ENCODE assay signal across 1 cellular context in the genomic region with DNA sequence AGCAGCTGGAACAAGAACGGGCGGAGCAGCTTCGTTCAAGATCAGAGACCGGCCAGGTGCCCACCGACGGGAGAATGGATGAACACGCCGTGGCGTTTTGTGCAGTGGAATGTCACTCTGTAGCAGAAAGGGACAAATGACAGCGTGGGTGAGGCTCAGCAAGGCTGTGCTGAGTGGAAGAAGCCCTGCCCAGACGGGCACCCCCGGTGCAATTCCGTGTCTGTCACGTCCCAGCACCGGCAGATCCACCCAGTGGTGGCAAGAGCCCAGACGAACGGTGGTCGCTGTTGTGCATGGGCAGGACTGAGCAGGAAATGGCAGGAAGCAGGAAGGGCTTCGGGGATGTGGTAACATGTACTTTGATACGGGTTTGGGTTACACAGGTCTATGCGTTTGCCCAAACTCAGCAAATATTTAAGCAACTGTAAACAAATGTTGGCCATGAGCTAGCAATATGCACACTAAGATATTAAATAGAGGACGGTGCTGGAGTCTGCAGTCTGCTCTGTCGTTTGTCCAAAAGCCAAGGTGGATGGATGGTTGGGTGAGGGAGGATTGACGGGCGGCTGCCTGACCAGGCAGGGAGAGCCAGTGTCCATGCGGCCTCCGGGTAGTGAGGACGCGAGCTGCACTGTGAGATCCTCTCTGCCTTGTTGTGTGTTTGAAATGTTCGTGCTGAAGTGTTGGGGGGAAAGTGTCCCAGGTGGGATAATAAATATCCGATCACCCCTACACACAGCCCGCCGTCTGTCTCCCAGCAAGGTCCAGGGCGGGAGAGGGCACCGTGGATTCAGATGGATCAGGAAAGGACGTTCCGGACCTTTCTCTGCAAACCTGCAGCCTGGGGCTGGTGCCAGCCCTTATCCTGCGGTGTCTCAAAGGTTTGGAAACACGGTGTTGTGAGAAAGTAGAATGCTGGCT.
TF ChIP-seq lines count a peak whose summit lies in the region.

No MANE protein-coding gene starts in this region.

TF ChIP-seq in HepG2, 621 proteins besides CTCF, POLR2A, EP300 and RAD21 (continued from another document and continues in another):
- TF ChIP-seq, protein P1, sequence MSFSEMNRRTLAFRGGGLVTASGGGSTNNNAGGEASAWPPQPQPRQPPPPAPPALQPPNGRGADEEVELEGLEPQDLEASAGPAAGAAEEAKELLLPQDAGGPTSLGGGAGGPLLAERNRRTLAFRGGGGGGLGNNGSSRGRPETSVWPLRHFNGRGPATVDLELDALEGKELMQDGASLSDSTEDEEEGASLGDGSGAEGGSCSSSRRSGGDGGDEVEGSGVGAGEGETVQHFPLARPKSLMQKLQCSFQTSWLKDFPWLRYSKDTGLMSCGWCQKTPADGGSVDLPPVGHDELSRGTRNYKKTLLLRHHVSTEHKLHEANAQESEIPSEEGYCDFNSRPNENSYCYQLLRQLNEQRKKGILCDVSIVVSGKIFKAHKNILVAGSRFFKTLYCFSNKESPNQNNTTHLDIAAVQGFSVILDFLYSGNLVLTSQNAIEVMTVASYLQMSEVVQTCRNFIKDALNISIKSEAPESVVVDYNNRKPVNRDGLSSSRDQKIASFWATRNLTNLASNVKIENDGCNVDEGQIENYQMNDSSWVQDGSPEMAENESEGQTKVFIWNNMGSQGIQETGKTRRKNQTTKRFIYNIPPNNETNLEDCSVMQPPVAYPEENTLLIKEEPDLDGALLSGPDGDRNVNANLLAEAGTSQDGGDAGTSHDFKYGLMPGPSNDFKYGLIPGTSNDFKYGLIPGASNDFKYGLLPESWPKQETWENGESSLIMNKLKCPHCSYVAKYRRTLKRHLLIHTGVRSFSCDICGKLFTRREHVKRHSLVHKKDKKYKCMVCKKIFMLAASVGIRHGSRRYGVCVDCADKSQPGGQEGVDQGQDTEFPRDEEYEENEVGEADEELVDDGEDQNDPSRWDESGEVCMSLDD (CRISPR knock-in tag; IDR thresholded peaks at IDR 0.05; ENCODE audit: borderline replicate concordance), result peak; percentile 69; the same call in 1 of the 2 replicates
- no peak for TF ChIP-seq RBM22 (optimal IDR thresholded peaks at IDR 0.05; ENCODE audit: low read length)
- peak; percentile 6; the same call in 1 of the 2 replicates for TF ChIP-seq SMC3 (IDR thresholded peaks at IDR 0.05; ENCODE audit: low read length)
- TF ChIP-seq ZNF775 (CRISPR knock-in tag; IDR thresholded peaks at IDR 0.05; ENCODE audit: borderline replicate concordance), result no peak
- TF ChIP-seq ZFP36L1 (CRISPR knock-in tag; IDR thresholded peaks at IDR 0.05), result no peak
- TF ChIP-seq ZNF724P (CRISPR knock-in tag; IDR thresholded peaks at IDR 0.05; ENCODE audit: borderline replicate concordance), result 0 out of 2 replicates have a peak, but pooled peaks have one; percentile 26
- peak; percentile 76; the same call in 1 of the 2 replicates for TF ChIP-seq AHR (CRISPR knock-in tag; IDR thresholded peaks at IDR 0.05)
- peak; percentile 89 for TF ChIP-seq NCOA2 (CRISPR knock-in tag; IDR thresholded peaks at IDR 0.05)
- TF ChIP-seq, protein P2, sequence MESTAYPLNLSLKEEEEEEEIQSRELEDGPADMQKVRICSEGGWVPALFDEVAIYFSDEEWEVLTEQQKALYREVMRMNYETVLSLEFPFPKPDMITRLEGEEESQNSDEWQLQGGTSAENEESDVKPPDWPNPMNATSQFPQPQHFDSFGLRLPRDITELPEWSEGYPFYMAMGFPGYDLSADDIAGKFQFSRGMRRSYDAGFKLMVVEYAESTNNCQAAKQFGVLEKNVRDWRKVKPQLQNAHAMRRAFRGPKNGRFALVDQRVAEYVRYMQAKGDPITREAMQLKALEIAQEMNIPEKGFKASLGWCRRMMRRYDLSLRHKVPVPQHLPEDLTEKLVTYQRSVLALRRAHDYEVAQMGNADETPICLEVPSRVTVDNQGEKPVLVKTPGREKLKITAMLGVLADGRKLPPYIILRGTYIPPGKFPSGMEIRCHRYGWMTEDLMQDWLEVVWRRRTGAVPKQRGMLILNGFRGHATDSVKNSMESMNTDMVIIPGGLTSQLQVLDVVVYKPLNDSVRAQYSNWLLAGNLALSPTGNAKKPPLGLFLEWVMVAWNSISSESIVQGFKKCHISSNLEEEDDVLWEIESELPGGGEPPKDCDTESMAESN (CRISPR knock-in tag; conservative IDR thresholded peaks at IDR 0.05), result peak; percentile 79; the same call in 1 of the 2 replicates
- no peak for TF ChIP-seq ZSCAN22 (CRISPR knock-in tag; IDR thresholded peaks at IDR 0.05)
- 0 out of 2 replicates have a peak, but pooled peaks have one; percentile 14 for TF ChIP-seq MED13 (CRISPR knock-in tag; IDR thresholded peaks at IDR 0.05)
- peak; percentile 59; the same call in 1 of the 2 replicates for TF ChIP-seq ZNF563 (CRISPR knock-in tag; IDR thresholded peaks at IDR 0.05)
- TF ChIP-seq ZNF678 (CRISPR knock-in tag; IDR thresholded peaks at IDR 0.05), result 0 out of 2 replicates have a peak, but pooled peaks have one; percentile 51
- peak; percentile 80; the same call in 1 of the 2 replicates for TF ChIP-seq ARID4A (CRISPR knock-in tag; IDR thresholded peaks at IDR 0.05; ENCODE audit: borderline replicate concordance)
- TF ChIP-seq HNF4A (CRISPR knock-in tag; IDR thresholded peaks at IDR 0.05), result peak; percentile 99
- TF ChIP-seq PRMT3 (CRISPR knock-in tag; IDR thresholded peaks at IDR 0.05; ENCODE audit: borderline replicate concordance, low read depth), result no peak
- TF ChIP-seq CHD2 (IDR thresholded peaks at IDR 0.05; ENCODE audit: low read depth, low read length), result no peak
- TF ChIP-seq, protein P3, sequence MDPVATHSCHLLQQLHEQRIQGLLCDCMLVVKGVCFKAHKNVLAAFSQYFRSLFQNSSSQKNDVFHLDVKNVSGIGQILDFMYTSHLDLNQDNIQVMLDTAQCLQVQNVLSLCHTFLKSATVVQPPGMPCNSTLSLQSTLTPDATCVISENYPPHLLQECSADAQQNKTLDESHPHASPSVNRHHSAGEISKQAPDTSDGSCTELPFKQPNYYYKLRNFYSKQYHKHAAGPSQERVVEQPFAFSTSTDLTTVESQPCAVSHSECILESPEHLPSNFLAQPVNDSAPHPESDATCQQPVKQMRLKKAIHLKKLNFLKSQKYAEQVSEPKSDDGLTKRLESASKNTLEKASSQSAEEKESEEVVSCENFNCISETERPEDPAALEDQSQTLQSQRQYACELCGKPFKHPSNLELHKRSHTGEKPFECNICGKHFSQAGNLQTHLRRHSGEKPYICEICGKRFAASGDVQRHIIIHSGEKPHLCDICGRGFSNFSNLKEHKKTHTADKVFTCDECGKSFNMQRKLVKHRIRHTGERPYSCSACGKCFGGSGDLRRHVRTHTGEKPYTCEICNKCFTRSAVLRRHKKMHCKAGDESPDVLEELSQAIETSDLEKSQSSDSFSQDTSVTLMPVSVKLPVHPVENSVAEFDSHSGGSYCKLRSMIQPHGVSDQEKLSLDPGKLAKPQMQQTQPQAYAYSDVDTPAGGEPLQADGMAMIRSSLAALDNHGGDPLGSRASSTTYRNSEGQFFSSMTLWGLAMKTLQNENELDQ (CRISPR knock-in tag; IDR thresholded peaks at IDR 0.05; ENCODE audit: borderline replicate concordance), result no peak
- peak; percentile 70; the same call in 1 of the 2 replicates for TF ChIP-seq ZNF841 (CRISPR knock-in tag; IDR thresholded peaks at IDR 0.05; ENCODE audit: borderline replicate concordance)
- TF ChIP-seq CREB1 (IDR thresholded peaks at IDR 0.05), result no peak
- TF ChIP-seq CREB1 (CRISPR knock-in tag; IDR thresholded peaks at IDR 0.05), result no peak
- TF ChIP-seq NCOA5 (CRISPR knock-in tag; IDR thresholded peaks at IDR 0.05), result no peak
- peak; percentile 78 for TF ChIP-seq ZNF670 (CRISPR knock-in tag; IDR thresholded peaks at IDR 0.05; ENCODE audit: borderline replicate concordance)
- TF ChIP-seq ARHGAP35 (CRISPR knock-in tag; IDR thresholded peaks at IDR 0.05; ENCODE audit: borderline replicate concordance), result 0 out of 2 replicates have a peak, but pooled peaks have one; percentile 19
- no peak for TF ChIP-seq RAD51 (IDR thresholded peaks at IDR 0.05; ENCODE audit: borderline replicate concordance)
- peak; percentile 93 for TF ChIP-seq FOXJ3 (CRISPR knock-in tag; IDR thresholded peaks at IDR 0.05; ENCODE audit: borderline replicate concordance)
- TF ChIP-seq SMYD3 (CRISPR knock-in tag; IDR thresholded peaks at IDR 0.05), result peak; percentile 94
- TF ChIP-seq, protein P4, sequence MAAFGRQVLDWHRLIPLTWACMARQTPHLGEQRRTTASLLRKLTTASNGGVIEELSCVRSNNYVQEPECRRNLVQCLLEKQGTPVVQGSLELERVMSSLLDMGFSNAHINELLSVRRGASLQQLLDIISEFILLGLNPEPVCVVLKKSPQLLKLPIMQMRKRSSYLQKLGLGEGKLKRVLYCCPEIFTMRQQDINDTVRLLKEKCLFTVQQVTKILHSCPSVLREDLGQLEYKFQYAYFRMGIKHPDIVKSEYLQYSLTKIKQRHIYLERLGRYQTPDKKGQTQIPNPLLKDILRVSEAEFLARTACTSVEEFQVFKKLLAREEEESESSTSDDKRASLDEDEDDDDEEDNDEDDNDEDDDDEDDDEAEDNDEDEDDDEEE (CRISPR knock-in tag; IDR thresholded peaks at IDR 0.05), result peak; percentile 40; the same call in 1 of the 2 replicates
- peak; percentile 57 for TF ChIP-seq GATAD1 (CRISPR knock-in tag; IDR thresholded peaks at IDR 0.05)
- TF ChIP-seq, protein P5, sequence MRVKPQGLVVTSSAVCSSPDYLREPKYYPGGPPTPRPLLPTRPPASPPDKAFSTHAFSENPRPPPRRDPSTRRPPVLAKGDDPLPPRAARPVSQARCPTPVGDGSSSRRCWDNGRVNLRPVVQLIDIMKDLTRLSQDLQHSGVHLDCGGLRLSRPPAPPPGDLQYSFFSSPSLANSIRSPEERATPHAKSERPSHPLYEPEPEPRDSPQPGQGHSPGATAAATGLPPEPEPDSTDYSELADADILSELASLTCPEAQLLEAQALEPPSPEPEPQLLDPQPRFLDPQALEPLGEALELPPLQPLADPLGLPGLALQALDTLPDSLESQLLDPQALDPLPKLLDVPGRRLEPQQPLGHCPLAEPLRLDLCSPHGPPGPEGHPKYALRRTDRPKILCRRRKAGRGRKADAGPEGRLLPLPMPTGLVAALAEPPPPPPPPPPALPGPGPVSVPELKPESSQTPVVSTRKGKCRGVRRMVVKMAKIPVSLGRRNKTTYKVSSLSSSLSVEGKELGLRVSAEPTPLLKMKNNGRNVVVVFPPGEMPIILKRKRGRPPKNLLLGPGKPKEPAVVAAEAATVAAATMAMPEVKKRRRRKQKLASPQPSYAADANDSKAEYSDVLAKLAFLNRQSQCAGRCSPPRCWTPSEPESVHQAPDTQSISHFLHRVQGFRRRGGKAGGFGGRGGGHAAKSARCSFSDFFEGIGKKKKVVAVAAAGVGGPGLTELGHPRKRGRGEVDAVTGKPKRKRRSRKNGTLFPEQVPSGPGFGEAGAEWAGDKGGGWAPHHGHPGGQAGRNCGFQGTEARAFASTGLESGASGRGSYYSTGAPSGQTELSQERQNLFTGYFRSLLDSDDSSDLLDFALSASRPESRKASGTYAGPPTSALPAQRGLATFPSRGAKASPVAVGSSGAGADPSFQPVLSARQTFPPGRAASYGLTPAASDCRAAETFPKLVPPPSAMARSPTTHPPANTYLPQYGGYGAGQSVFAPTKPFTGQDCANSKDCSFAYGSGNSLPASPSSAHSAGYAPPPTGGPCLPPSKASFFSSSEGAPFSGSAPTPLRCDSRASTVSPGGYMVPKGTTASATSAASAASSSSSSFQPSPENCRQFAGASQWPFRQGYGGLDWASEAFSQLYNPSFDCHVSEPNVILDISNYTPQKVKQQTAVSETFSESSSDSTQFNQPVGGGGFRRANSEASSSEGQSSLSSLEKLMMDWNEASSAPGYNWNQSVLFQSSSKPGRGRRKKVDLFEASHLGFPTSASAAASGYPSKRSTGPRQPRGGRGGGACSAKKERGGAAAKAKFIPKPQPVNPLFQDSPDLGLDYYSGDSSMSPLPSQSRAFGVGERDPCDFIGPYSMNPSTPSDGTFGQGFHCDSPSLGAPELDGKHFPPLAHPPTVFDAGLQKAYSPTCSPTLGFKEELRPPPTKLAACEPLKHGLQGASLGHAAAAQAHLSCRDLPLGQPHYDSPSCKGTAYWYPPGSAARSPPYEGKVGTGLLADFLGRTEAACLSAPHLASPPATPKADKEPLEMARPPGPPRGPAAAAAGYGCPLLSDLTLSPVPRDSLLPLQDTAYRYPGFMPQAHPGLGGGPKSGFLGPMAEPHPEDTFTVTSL (CRISPR knock-in tag; IDR thresholded peaks at IDR 0.05; ENCODE audit: borderline replicate concordance), result peak; percentile 89
- TF ChIP-seq RFX1 (IDR thresholded peaks at IDR 0.05), result no peak
- TF ChIP-seq, protein P6, sequence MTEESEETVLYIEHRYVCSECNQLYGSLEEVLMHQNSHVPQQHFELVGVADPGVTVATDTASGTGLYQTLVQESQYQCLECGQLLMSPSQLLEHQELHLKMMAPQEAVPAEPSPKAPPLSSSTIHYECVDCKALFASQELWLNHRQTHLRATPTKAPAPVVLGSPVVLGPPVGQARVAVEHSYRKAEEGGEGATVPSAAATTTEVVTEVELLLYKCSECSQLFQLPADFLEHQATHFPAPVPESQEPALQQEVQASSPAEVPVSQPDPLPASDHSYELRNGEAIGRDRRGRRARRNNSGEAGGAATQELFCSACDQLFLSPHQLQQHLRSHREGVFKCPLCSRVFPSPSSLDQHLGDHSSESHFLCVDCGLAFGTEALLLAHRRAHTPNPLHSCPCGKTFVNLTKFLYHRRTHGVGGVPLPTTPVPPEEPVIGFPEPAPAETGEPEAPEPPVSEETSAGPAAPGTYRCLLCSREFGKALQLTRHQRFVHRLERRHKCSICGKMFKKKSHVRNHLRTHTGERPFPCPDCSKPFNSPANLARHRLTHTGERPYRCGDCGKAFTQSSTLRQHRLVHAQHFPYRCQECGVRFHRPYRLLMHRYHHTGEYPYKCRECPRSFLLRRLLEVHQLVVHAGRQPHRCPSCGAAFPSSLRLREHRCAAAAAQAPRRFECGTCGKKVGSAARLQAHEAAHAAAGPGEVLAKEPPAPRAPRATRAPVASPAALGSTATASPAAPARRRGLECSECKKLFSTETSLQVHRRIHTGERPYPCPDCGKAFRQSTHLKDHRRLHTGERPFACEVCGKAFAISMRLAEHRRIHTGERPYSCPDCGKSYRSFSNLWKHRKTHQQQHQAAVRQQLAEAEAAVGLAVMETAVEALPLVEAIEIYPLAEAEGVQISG (CRISPR knock-in tag; IDR thresholded peaks at IDR 0.05), result peak; percentile 87
